ENCODE assay signal across 17 cellular contexts in genomic region chr10:43130756-43131155, GRCh38. TPM values are rescaled to one million over a fixed set of nuclear protein-coding genes. Genes with fewer than 3 reads are reported as not detected.
DNase-seq lines count a peak whose midpoint lies in the region; TF ChIP-seq lines count a peak whose summit lies in the region.
"Had no signal": no experiment of that assay in that cellular context is flagged by ENCODE, and none has a peak within 500 bp of the region (broad histone marks: within the 10 kb centered on the region; RNA-seq: fewer than 3 reads in every experiment).

No MANE protein-coding gene starts in this region.

- H3K27me3 Mint-ChIP-seq in dendritic cell treated with granulocyte-macrophage colony-stimulating factor and Interleukin-4, amounts not matched to agents 40 ng/mL and 50 ng/mL, for 4 days = no peaks in the 10 kb centered on the region
- H3K27me3 Mint-ChIP-seq in osteocyte (ENCODE audit: unreplicated experiment) = peaks cover 4% of the 10 kb centered on the region

- peaks cover 84% of the 10 kb centered on the region for H3K4me1 Mint-ChIP-seq in dendritic cell treated with granulocyte-macrophage colony-stimulating factor and Interleukin-4, amounts not matched to agents 40 ng/mL and 50 ng/mL, for 4 days (ENCODE audit: low read depth)
- H3K4me1 Mint-ChIP-seq in osteocyte (ENCODE audit: unreplicated experiment) = peaks cover 18% of the 10 kb centered on the region

- no peak for TF ChIP-seq CTCF in osteocyte (IDR thresholded peaks at IDR 0.05)

- peak overlapping the region; percentile 78 for H3K27ac Mint-ChIP-seq in dendritic cell treated with granulocyte-macrophage colony-stimulating factor and Interleukin-4, amounts not matched to agents 40 ng/mL and 50 ng/mL, for 4 days
- no peak overlapping the region for H3K27ac Mint-ChIP-seq in osteocyte (ENCODE audit: unreplicated experiment)
- H3K27ac Mint-ChIP-seq: mesothelial cell of epicardium, progenitor cell of endocrine pancreas had no signal

- H3K9me3 Mint-ChIP-seq in dendritic cell treated with granulocyte-macrophage colony-stimulating factor and Interleukin-4, amounts not matched to agents 40 ng/mL and 50 ng/mL, for 4 days = no peaks in the 10 kb centered on the region
- H3K9me3 Mint-ChIP-seq in osteocyte (ENCODE audit: unreplicated experiment) = no peaks in the 10 kb centered on the region
- H3K9me3 Mint-ChIP-seq: mesothelial cell of epicardium had no signal

- no peaks in the 10 kb centered on the region for H3K36me3 Mint-ChIP-seq in dendritic cell treated with granulocyte-macrophage colony-stimulating factor and Interleukin-4, amounts not matched to agents 40 ng/mL and 50 ng/mL, for 4 days (ENCODE audit: low read depth)
- peaks cover 2% of the 10 kb centered on the region for H3K36me3 Mint-ChIP-seq in osteocyte (ENCODE audit: unreplicated experiment)
- H3K36me3 Mint-ChIP-seq: mesothelial cell of epicardium had no signal

- DNase-seq in GM03348 (ENCODE audit: low spot score) (peak; percentile 2), HPDE6-E6E7 (ENCODE audit: extremely low spot score) (peak; percentile 39), osteocyte (ENCODE audit: extremely low spot score, unreplicated experiment) (peak; percentile 81), NCI-H748 treated with DMSO at 0.1 percent for 48 hours (lab: John Stamatoyannopoulos, UW) (no peak), kidney glomerular epithelial cell (lab: John Stamatoyannopoulos, UW) (no peak)
- DNase-seq in NK-92 treated with Interleukin-12 subunit alpha and Interleukin-12 subunit beta, amount 100 ng/mL, for 24 hours (lab: John Stamatoyannopoulos, UW) = no peak
- DNase-seq: activated naive CD4-positive, alpha-beta T cell; amygdala; caudate nucleus; COR-L47; left colon; NCI-H1105; stimulated activated naive CD4-positive, alpha-beta T cell treated with Interleukin-2 at 50 U/mL for 16 hours; tibial artery had no signal

- H3K4me3 Mint-ChIP-seq in dendritic cell treated with granulocyte-macrophage colony-stimulating factor and Interleukin-4, amounts not matched to agents 40 ng/mL and 50 ng/mL, for 4 days = no peak overlapping the region
- no peak overlapping the region for H3K4me3 Mint-ChIP-seq in osteocyte (ENCODE audit: unreplicated experiment)
- H3K4me3 Mint-ChIP-seq: mesothelial cell of epicardium had no signal

- intact Hi-C loops in dendritic cell treated with granulocyte-macrophage colony-stimulating factor and Interleukin-4, amounts not matched to agents 40 ng/mL and 50 ng/mL, for 4 days (cut with micrococcal nuclease) = no loop called here

RNA-seq across cellular contexts. Expression of gene CSGALNACT2, which starts 7.5 kb away (rescaled TPM):
- 36.6 and 38.7 TPM in 2 replicates for total RNA-seq in osteocyte

RNA-seq across cellular contexts. Expression of gene RET, which starts 53.9 kb away (rescaled TPM):
- total RNA-seq in osteocyte = 0.43 and 1.1 TPM in 2 replicates

Comparison
In these comparisons a context has a peak if more than half of its experiments do, and no peak if none do; other contexts are left out.
1. DNase-seq: peak in GM03348 (single experiment), HPDE6-E6E7 (single experiment) and osteocyte (single experiment); none in NCI-H748 treated with DMSO at 0.1 percent for 48 hours (single experiment), kidney glomerular epithelial cell (single experiment) and NK-92 treated with Interleukin-12 subunit alpha and Interleukin-12 subunit beta, amount 100 ng/mL, for 24 hours (single experiment).